Comparison of ENCODE assay signal across 8 cellular contexts in genomic region chr4:1166509-1167243, GRCh38. TPM values are rescaled to one million over a fixed set of nuclear protein-coding genes. Genes with fewer than 3 reads are reported as not detected.
DNase-seq lines count a peak whose midpoint lies in the region; ATAC-seq and TF ChIP-seq lines count a peak whose summit lies in the region.

No MANE protein-coding gene starts in this region.

- H3K4me3 ChIP-seq in Jurkat, Clone E6-1 (ENCODE audit: low read length) = peak overlapping the region; percentile 62
- H3K4me3 ChIP-seq in choroid plexus epithelial cell (ENCODE audit: low read depth, low read length) (no peak overlapping the region), neutrophil (ENCODE audit: low read depth in 1 of 2, low read length in 1 of 2) (peak overlapping the region; percentile 70 to 93), trophoblast cell (ENCODE audit: low read depth, low read length) (no peak overlapping the region)

- no peak overlapping the region for H4K8ac ChIP-seq in trophoblast cell (ENCODE audit: low read depth, low read length)

- H3K36me3 ChIP-seq in neutrophil (no peaks in the 10 kb centered on the region), trophoblast cell (ENCODE audit: control insufficient read depth in 1 of 2, insufficient read depth in 2 of 2, low read length in 2 of 2) (no peaks in the 10 kb centered on the region)

- no peak overlapping the region for H3K4ac ChIP-seq in trophoblast cell (ENCODE audit: low read depth, low read length)

- H3K27me3 ChIP-seq in neutrophil (peaks cover 45% of the 10 kb centered on the region), trophoblast cell (ENCODE audit: insufficient read depth, low read length) (peaks cover 36% of the 10 kb centered on the region)

- H2BK5ac ChIP-seq in trophoblast cell (ENCODE audit: low read depth, low read length, poor library complexity) = no peak overlapping the region

- no peaks in the 10 kb centered on the region for H3K9me3 ChIP-seq in neutrophil
- peaks cover 16% of the 10 kb centered on the region for H3K9me3 ChIP-seq in trophoblast cell (ENCODE audit: insufficient read depth, low read depth, low read length)

- no peak overlapping the region for H3K23ac ChIP-seq in trophoblast cell (ENCODE audit: low read length)

- no peak overlapping the region for H2AK5ac ChIP-seq in trophoblast cell (ENCODE audit: low read length)

- H3K79me1 ChIP-seq in trophoblast cell (ENCODE audit: low read length) = peaks cover 3% of the 10 kb centered on the region

- no peak for DNase-seq in Jurkat, Clone E6-1 (ENCODE audit: low read depth, low spot score)
- DNase-seq in choroid plexus epithelial cell (ENCODE audit: low read depth) (peak; percentile 55), NCI-H526 treated with DMSO at 0.1 percent for 48 hours (lab: John Stamatoyannopoulos, UW) (no peak), trophoblast cell (no peak), NCI-H1092 treated with DMSO at 0.1 percent for 48 hours (lab: John Stamatoyannopoulos, UW) (no peak)
- DNase-seq in activated CD4-positive, alpha-beta T cell treated with anti-CD3 and anti-CD28 coated beads for 1 hour = no peak

- H4K12ac ChIP-seq in trophoblast cell (ENCODE audit: low read depth, low read length) = no peak overlapping the region

- H3K18ac ChIP-seq in trophoblast cell (ENCODE audit: low read length) = no peak overlapping the region

- ATAC-seq in GM18502 (IDR thresholded peaks at IDR 0.05; ENCODE audit: poor library complexity, unreplicated experiment) = peak; percentile 14

- no peak overlapping the region for H4K91ac ChIP-seq in trophoblast cell (ENCODE audit: low read depth, low read length)

- H2BK120ac ChIP-seq in trophoblast cell (ENCODE audit: insufficient read depth, low read length, poor library complexity) = no peak overlapping the region

- no peak overlapping the region for H2BK12ac ChIP-seq in trophoblast cell (ENCODE audit: low read length)

- TF ChIP-seq CTCF in choroid plexus epithelial cell (conservative IDR thresholded peaks at IDR 0.05; ENCODE audit: low read depth, low read length) (no peak), neutrophil (IDR thresholded peaks at IDR 0.05) (no peak)

- H3K9ac ChIP-seq in trophoblast cell (ENCODE audit: low read length) = no peak overlapping the region

- H3K79me2 ChIP-seq in trophoblast cell (ENCODE audit: control insufficient read depth, insufficient read depth, low read length, poor library complexity) = peaks cover 2% of the 10 kb centered on the region

- H2AFZ ChIP-seq in trophoblast cell (ENCODE audit: insufficient read depth, low read length, poor library complexity) = no peak overlapping the region

- no peak overlapping the region for H3K4me2 ChIP-seq in trophoblast cell (ENCODE audit: low read length)

- H3K4me1 ChIP-seq in neutrophil (ENCODE audit: control insufficient read depth in 1 of 2, insufficient read depth in 1 of 2, low read depth in 1 of 2, low read length in 1 of 2) (peaks cover 9 to 15% of the 10 kb centered on the region in 2 experiments), trophoblast cell (ENCODE audit: control insufficient read depth in 1 of 2, insufficient read depth in 2 of 2, low read length in 2 of 2) (peaks cover 2 to 10% of the 10 kb centered on the region in 2 experiments)

- H3K27ac ChIP-seq in neutrophil (peak overlapping the region; percentile 15), trophoblast cell (ENCODE audit: low read depth, low read length) (no peak overlapping the region)

- WGBS in trophoblast cell (ENCODE audit: extremely low coverage, insufficient coverage, insufficient read length) = no CpG with 5 or more reads among the region's 24 CpGs

- no peak overlapping the region for H3K14ac ChIP-seq in trophoblast cell (ENCODE audit: low read length)

RNA-seq across cellular contexts. Expression of gene SPON2, which starts 5.7 kb away (rescaled TPM):
- 27.3 TPM for polyA plus RNA-seq in Jurkat, Clone E6-1 (2012; ENCODE audit: insufficient read depth, insufficient read length)
- 13.7 TPM in 2 replicates for polyA plus RNA-seq in trophoblast cell (2013)

RNA-seq across cellular contexts. Expression of gene RNF212, which starts 53.3 kb away (rescaled TPM):
- polyA plus RNA-seq in Jurkat, Clone E6-1 (2012; ENCODE audit: insufficient read depth, insufficient read length) = 54.1 TPM
- 0.48 and 0.62 TPM in 2 replicates for polyA plus RNA-seq in trophoblast cell (2013)

Comparison
In these comparisons a context has a peak if more than half of its experiments do, and no peak if none do; other contexts are left out.
1. H3K4me3 ChIP-seq: peak in Jurkat, Clone E6-1 (single experiment) and neutrophil (2 of 2); none in choroid plexus epithelial cell (single experiment) and trophoblast cell (single experiment).